ENCODE assay signal across 20 cellular contexts in genomic region chr2:102783506-102784189, GRCh38. TPM values are rescaled to one million over a fixed set of nuclear protein-coding genes. Genes with fewer than 3 reads are reported as not detected.
DNase-seq lines count a peak whose midpoint lies in the region; ATAC-seq and TF ChIP-seq lines count a peak whose summit lies in the region.
"Had no signal": no experiment of that assay in that cellular context is flagged by ENCODE, and none has a peak within 500 bp of the region (broad histone marks: within the 10 kb centered on the region; RNA-seq: fewer than 3 reads in every experiment).

No MANE protein-coding gene starts in this region.

- H3K23ac ChIP-seq in mesenchymal stem cell (ENCODE audit: low read length in 2 of 2) = no peak overlapping the region

- ATAC-seq in psoas muscle (peak; percentile 75 to 91 (median 86)), HG03342 (IDR thresholded peaks at IDR 0.05; ENCODE audit: unreplicated experiment) (no peak), HG02884 (IDR thresholded peaks at IDR 0.05; ENCODE audit: unreplicated experiment) (no peak)
- ATAC-seq: GM23338, HCT116 had no signal

- no peak overlapping the region for H3K4me2 ChIP-seq in mesenchymal stem cell (ENCODE audit: low read length, poor library complexity, severe bottlenecking)
- H3K4me2 ChIP-seq: BLaER1 treated with 17β-estradiol and CSF1 and Interleukin-3, amounts not matched to agents 10 nM and 100 nM had no signal

- no peak overlapping the region for H3K14ac ChIP-seq in mesenchymal stem cell (ENCODE audit: low read length in 2 of 2)

- no peak overlapping the region for H2AK5ac ChIP-seq in mesenchymal stem cell (ENCODE audit: low read length, severe bottlenecking)

- no peak overlapping the region for H3K18ac ChIP-seq in mesenchymal stem cell (ENCODE audit: low read depth in 1 of 2, low read length in 2 of 2)

- peaks cover 4% of the 10 kb centered on the region for H3K4me1 Mint-ChIP-seq in endothelial cell (ENCODE audit: unreplicated experiment)
- H3K4me1 Mint-ChIP-seq: CD4-positive, alpha-beta memory T cell; IgD-negative memory B cell had no signal

- TF ChIP-seq CTCF in endothelial cell (IDR thresholded peaks at IDR 0.05; ENCODE audit: unreplicated experiment) (no peak), right atrium auricular region (IDR thresholded peaks at IDR 0.05) (no peak), psoas muscle (IDR thresholded peaks at IDR 0.05) (no peak)

- H3K4me3 Mint-ChIP-seq in endothelial cell (ENCODE audit: unreplicated experiment) = no peak overlapping the region
- H3K4me3 Mint-ChIP-seq: CD4-positive, alpha-beta memory T cell; GM23338; IgD-negative memory B cell had no signal

- intact Hi-C loops in psoas muscle (cut with DNase I) = no loop called here

- peaks cover 2% of the 10 kb centered on the region for H3K79me1 ChIP-seq in mesenchymal stem cell (replicated peaks; ENCODE audit: low read length, poor library complexity, severe bottlenecking)

- 18 to 33% (median 28%) methylated on average over 7 of the region's 7 CpGs for WGBS in psoas muscle, 3 donors
- 74% methylated on average over 7 of the region's 7 CpGs for WGBS in mesenchymal stem cell

- DNase-seq in G401 (ENCODE audit: low spot score) = peak; percentile 70
- no peak for DNase-seq in endothelial cell (ENCODE audit: low spot score)
- DNase-seq in right atrium auricular region (ENCODE audit: low spot score) = no peak
- no peak for DNase-seq in psoas muscle
- DNase-seq in mesenchymal stem cell = no peak
- DNase-seq: 8988T; Caco-2; CD4-positive, alpha-beta memory T cell; DMS 273 treated with DMSO at 0.1 percent for 48 hours; DND-41; NCI-H2081 treated with DMSO at 0.1 percent for 48 hours; NCI-H524 treated with DMSO at 0.1 percent for 48 hours; Peyer's patch had no signal

- peaks cover 5% of the 10 kb centered on the region for H3K27me3 Mint-ChIP-seq in endothelial cell (ENCODE audit: unreplicated experiment)
- H3K27me3 Mint-ChIP-seq: CD4-positive, alpha-beta memory T cell; IgD-negative memory B cell had no signal

- H3K36me3 ChIP-seq in right atrium auricular region (no peaks in the 10 kb centered on the region), psoas muscle (ENCODE audit: insufficient read depth in 1 of 2, low read depth in 1 of 2) (no peaks in the 10 kb centered on the region), mesenchymal stem cell (ENCODE audit: control insufficient read depth in 1 of 2, insufficient read depth in 2 of 2, low read depth in 1 of 2, low read length in 2 of 2) (no peaks in the 10 kb centered on the region)
- H3K36me3 ChIP-seq: Peyer's patch, SJSA1 had no signal

- no peak overlapping the region for H3K9ac ChIP-seq in mesenchymal stem cell (ENCODE audit: low read length)
- H3K9ac ChIP-seq: BLaER1 treated with 17β-estradiol and CSF1 and Interleukin-3, amounts not matched to agents 10 nM and 100 nM had no signal

- peaks cover 0 to 39% of the 10 kb centered on the region in 2 donors for H3K4me1 ChIP-seq in right atrium auricular region
- H3K4me1 ChIP-seq in psoas muscle = peaks cover 40% of the 10 kb centered on the region
- H3K4me1 ChIP-seq in mesenchymal stem cell (ENCODE audit: control insufficient read depth, insufficient read depth, low read depth, low read length) = peaks cover 1% of the 10 kb centered on the region
- H3K4me1 ChIP-seq: BLaER1 treated with 17β-estradiol and CSF1 and Interleukin-3, amounts not matched to agents 10 nM and 100 nM; Caco-2; Peyer's patch; SJSA1 had no signal

- H2BK15ac ChIP-seq in mesenchymal stem cell (ENCODE audit: low read depth, poor library complexity, severe bottlenecking) = no peak overlapping the region

- no peak overlapping the region for H2BK12ac ChIP-seq in mesenchymal stem cell (ENCODE audit: low read length in 2 of 2)

- peak overlapping the region; percentile 62 for H3K27ac Mint-ChIP-seq in endothelial cell (ENCODE audit: unreplicated experiment)
- H3K27ac Mint-ChIP-seq: CD4-positive, alpha-beta memory T cell; IgD-negative memory B cell had no signal

- no peak overlapping the region for H4K91ac ChIP-seq in mesenchymal stem cell (ENCODE audit: low read length)

- no peaks in the 10 kb centered on the region for H3K9me3 ChIP-seq in right atrium auricular region
- no peaks in the 10 kb centered on the region for H3K9me3 ChIP-seq in psoas muscle
- H3K9me3 ChIP-seq in mesenchymal stem cell (ENCODE audit: control insufficient read depth, low read length) = no peaks in the 10 kb centered on the region
- H3K9me3 ChIP-seq: BLaER1 treated with 17β-estradiol and CSF1 and Interleukin-3, amounts not matched to agents 10 nM and 100 nM; Peyer's patch; SJSA1 had no signal

- no peak overlapping the region for H2BK5ac ChIP-seq in mesenchymal stem cell (ENCODE audit: low read depth, low read length, poor library complexity, severe bottlenecking)

- H3K4ac ChIP-seq in mesenchymal stem cell (ENCODE audit: low read depth in 1 of 2, low read length in 2 of 2) = no peak overlapping the region

- H3K27ac ChIP-seq in right atrium auricular region (peak overlapping the region; percentile 31 to 90), psoas muscle (peak overlapping the region; percentile 62), mesenchymal stem cell (ENCODE audit: low read length, poor library complexity, severe bottlenecking) (no peak overlapping the region)
- H3K27ac ChIP-seq: BLaER1 treated with 17β-estradiol and CSF1 and Interleukin-3, amounts not matched to agents 10 nM and 100 nM; Peyer's patch; SJSA1 had no signal

- no peak overlapping the region for H4K8ac ChIP-seq in mesenchymal stem cell (ENCODE audit: low read length)

- H2AFZ ChIP-seq in mesenchymal stem cell (ENCODE audit: low read depth, low read length) = no peak overlapping the region
- H2AFZ ChIP-seq: GM23338 had no signal

- in situ Hi-C loops in G401 (cut with HindIII; ENCODE audit: low sequenced_read_pairs) = no loop called here

- H3K36me3 Mint-ChIP-seq in endothelial cell (ENCODE audit: low read depth, unreplicated experiment) = peaks cover 4% of the 10 kb centered on the region

- H2BK120ac ChIP-seq in mesenchymal stem cell (ENCODE audit: low read depth, low read length) = no peak overlapping the region

- H3K4me3 ChIP-seq in right atrium auricular region (no peak overlapping the region), psoas muscle (peak overlapping the region; percentile 15), mesenchymal stem cell (ENCODE audit: insufficient read depth in 1 of 2, low read depth in 1 of 2, low read length in 2 of 2) (no peak overlapping the region)
- H3K4me3 ChIP-seq: BLaER1 treated with 17β-estradiol and CSF1 and Interleukin-3, amounts not matched to agents 10 nM and 100 nM; GM23338; Peyer's patch; SJSA1 had no signal

- H3K27me3 ChIP-seq in right atrium auricular region (no peaks in the 10 kb centered on the region), psoas muscle (ENCODE audit: insufficient read depth in 3 of 3, low read length in 2 of 3) (no peaks in the 10 kb centered on the region), mesenchymal stem cell (ENCODE audit: control insufficient read depth in 1 of 2, insufficient read depth in 1 of 2, low read length in 2 of 2) (no peaks in the 10 kb centered on the region)
- H3K27me3 ChIP-seq: BLaER1 treated with 17β-estradiol and CSF1 and Interleukin-3, amounts not matched to agents 10 nM and 100 nM; Peyer's patch; SJSA1 had no signal

- H3K9me3 Mint-ChIP-seq in endothelial cell (ENCODE audit: unreplicated experiment) = no peaks in the 10 kb centered on the region
- H3K9me3 Mint-ChIP-seq: CD4-positive, alpha-beta memory T cell; GM23338 had no signal

RNA-seq across cellular contexts. Expression of gene TMEM182, which starts 21.8 kb away (rescaled TPM):
- total RNA-seq in G401 (2014; rRNA removed; shearing (Covaris generic)) = 1.8 and 3.8 TPM in 2 replicates
- total RNA-seq in endothelial cell (ENCODE audit: unreplicated experiment) = 6.2 TPM
- total RNA-seq in right atrium auricular region = 100 to 1,000 TPM in 1 of 2 donors, 10 to 100 TPM in 1; 75.4 to 212 TPM
- 100 to 1,000 TPM in 1 of 4 donors, 10 to 100 TPM in 3; 25.8 to 100 (median 33.6) TPM for total RNA-seq in psoas muscle
- polyA plus RNA-seq in psoas muscle = 10 to 100 TPM in 1 of 3 donors, 1 to 10 TPM in 2; 3.3 to 16.8 (median 8.9) TPM
- polyA plus RNA-seq in mesenchymal stem cell (2013, experiment 1 of 2) = 3.2 TPM
- polyA plus RNA-seq in mesenchymal stem cell (2013, experiment 2 of 2) = 3.1 TPM

Comparison
In these comparisons a context has a peak if more than half of its experiments do, and no peak if none do; other contexts are left out.
1. ATAC-seq: peak in psoas muscle (4 of 4); none in HG03342 (single experiment) and HG02884 (single experiment).